In the genomic region with DNA sequence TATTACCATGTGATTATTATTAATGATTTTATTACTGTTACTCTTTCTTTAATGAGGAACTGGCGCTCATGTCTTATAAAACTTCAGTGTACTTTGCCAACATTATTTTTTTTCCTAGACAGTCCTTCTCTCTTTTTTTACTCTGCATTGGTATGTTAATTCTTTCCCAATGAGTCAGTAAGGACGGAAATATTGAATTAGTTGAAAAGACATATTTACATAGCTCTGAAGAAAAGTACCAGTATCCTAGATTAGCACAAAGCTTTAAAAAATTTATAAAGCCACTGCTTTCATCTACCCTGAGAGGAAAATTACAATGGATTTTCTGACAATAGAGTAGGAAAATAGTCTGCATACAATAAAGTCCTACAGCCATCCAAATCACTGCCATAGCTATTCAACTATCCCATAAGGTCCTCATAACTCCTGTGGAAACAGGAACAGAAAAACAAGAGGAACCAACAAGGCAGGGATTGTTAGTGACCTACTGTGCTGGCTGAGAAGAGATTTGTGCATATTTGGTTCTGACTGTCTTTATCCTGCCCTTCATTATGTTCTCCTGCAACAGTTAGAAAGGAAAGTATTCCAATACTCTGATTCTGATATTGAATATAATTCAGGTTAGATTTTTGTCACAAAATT, we compare ENCODE assay signal across 16 cellular contexts.
DNase-seq lines count a peak whose midpoint lies in the region; ATAC-seq and TF ChIP-seq lines count a peak whose summit lies in the region.
"Had no signal": no experiment of that assay in that cellular context is flagged by ENCODE, and none has a peak within 500 bp of the region (broad histone marks: within the 10 kb centered on the region; RNA-seq: fewer than 3 reads in every experiment).

No MANE protein-coding gene starts in this region.

- ATAC-seq in HCT116: no peak
- ATAC-seq in stimulated activated naive B cell treated with anti-CD40 and anti-IgM and Interleukin-4, amounts not matched to agents 10 μg/mL and 1 μg/mL and 100 μg/mL, for 72 hours (replicated peaks): no peak
- ATAC-seq: K562 had no signal

- TF ChIP-seq POLR2A in HCT116 (IDR thresholded peaks at IDR 0.05; ENCODE audit: borderline replicate concordance, extremely low read depth, insufficient read depth, insufficient read length) (no peak), stomach (IDR thresholded peaks at IDR 0.05) (no peak)

- no peak for TF ChIP-seq RAD21 in HCT116 (IDR thresholded peaks at IDR 0.05; ENCODE audit: low read depth)

- H3K27ac ChIP-seq in HCT116 (ENCODE audit: low read depth, low read length): no peak overlapping the region
- H3K27ac ChIP-seq in stomach: no peak overlapping the region

- TF ChIP-seq CTCF in HCT116 (IDR thresholded peaks at IDR 0.05 in 2 of 3, conservative IDR thresholded peaks at IDR 0.05 in 1 of 3; ENCODE audit: borderline replicate concordance in 1 of 3, insufficient read depth in 1 of 3, low read depth in 2 of 3, low read length in 2 of 3): no peak
- no peak for TF ChIP-seq CTCF in stomach (IDR thresholded peaks at IDR 0.05)

- no peaks in the 10 kb centered on the region for H3K36me3 Mint-ChIP-seq in stimulated activated naive B cell treated with anti-CD40 and anti-IgM and Interleukin-4, amounts not matched to agents 10 μg/mL and 1 μg/mL and 100 μg/mL, for 72 hours

- H3K27ac Mint-ChIP-seq in stimulated activated naive B cell treated with anti-CD40 and anti-IgM and Interleukin-4, amounts not matched to agents 10 μg/mL and 1 μg/mL and 100 μg/mL, for 72 hours: no peak overlapping the region
- H3K27ac Mint-ChIP-seq: nephron had no signal

- BruUV-seq in HCT116 (replicated peaks; lab: Mats Ljungman, UMichigan): no TSS peak

- no peaks in the 10 kb centered on the region for H4K20me1 ChIP-seq in HCT116 (ENCODE audit: insufficient read depth)

- H3K27me3 ChIP-seq in HCT116 (ENCODE audit: insufficient read depth, low read length) (no peaks in the 10 kb centered on the region), stomach (no peaks in the 10 kb centered on the region)

- H3K9ac ChIP-seq in HCT116 (ENCODE audit: low read length): no peak overlapping the region

- H3K4me1 Mint-ChIP-seq in stimulated activated naive B cell treated with anti-CD40 and anti-IgM and Interleukin-4, amounts not matched to agents 10 μg/mL and 1 μg/mL and 100 μg/mL, for 72 hours: no peaks in the 10 kb centered on the region
- H3K4me1 Mint-ChIP-seq: nephron had no signal

- POLR2A ChIA-PET in HCT116 (lab: Charles Lee): no interaction called here

- DNase-seq in HCT116 (ENCODE audit: low read depth, low spot score) (no peak), astrocyte of the hippocampus (ENCODE audit: low read depth, low spot score) (peak; percentile 45), foreskin melanocyte (peak; percentile 50), stomach (no peak), COLO668 (lab: John Stamatoyannopoulos, UW; ENCODE audit: unreplicated experiment) (no peak), DMS 273 (lab: John Stamatoyannopoulos, UW; ENCODE audit: unreplicated experiment) (no peak)
- DNase-seq in stimulated activated naive B cell treated with anti-CD40 and anti-IgM and Interleukin-4, amounts not matched to agents 10 μg/mL and 1 μg/mL and 100 μg/mL, for 72 hours: no peak
- DNase-seq: activated CD4-positive, alpha-beta T cell treated with anti-CD3 and anti-CD28 coated beads for 48 hours; activated T-cell treated with anti-CD3 and anti-CD28 coated beads, Interleukin-2, amount 50 U/mL, for 48 hours; anterior cingulate cortex; effector CD8-positive, alpha-beta T cell; NCI-H1436 treated with DMSO at 0.1 percent for 48 hours; NCI-H524; small intestine had no signal

- H3K4me3 Mint-ChIP-seq in stimulated activated naive B cell treated with anti-CD40 and anti-IgM and Interleukin-4, amounts not matched to agents 10 μg/mL and 1 μg/mL and 100 μg/mL, for 72 hours: no peak overlapping the region
- H3K4me3 Mint-ChIP-seq: nephron had no signal

- RAD21 ChIA-PET in HCT116 (lab: Charles Lee; ENCODE audit: low non-redundant PET in 1 of 2, low total read pairs in 2 of 2, uncharacterized antibody in 2 of 2, unreplicated experiment in 2 of 2): no interaction called here

- H3K9me3 ChIP-seq in HCT116 (ENCODE audit: control insufficient read depth in 1 of 2, insufficient read depth in 1 of 2, low read depth in 1 of 2, low read length in 2 of 2): peaks cover 0 to 3% of the 10 kb centered on the region in 2 experiments; a peak in 1 of 4 replicates
- H3K9me3 ChIP-seq in stomach: peaks cover 0 to 13% (median 5%) of the 10 kb centered on the region in 4 donors

- H3K36me3 ChIP-seq in HCT116 (ENCODE audit: control insufficient read depth in 1 of 2, insufficient read depth in 2 of 2, low read length in 2 of 2): no peaks in the 10 kb centered on the region
- H3K36me3 ChIP-seq in stomach: no peaks in the 10 kb centered on the region

- H3K4me2 ChIP-seq in HCT116 (ENCODE audit: low read length): no peak overlapping the region

- H3K27me3 Mint-ChIP-seq in stimulated activated naive B cell treated with anti-CD40 and anti-IgM and Interleukin-4, amounts not matched to agents 10 μg/mL and 1 μg/mL and 100 μg/mL, for 72 hours: no peaks in the 10 kb centered on the region

- no peak overlapping the region for H3K4me3 ChIP-seq in HCT116 (replicated peaks in 1 of 2; ENCODE audit: low read depth in 1 of 2, low read length in 2 of 2)
- no peak overlapping the region for H3K4me3 ChIP-seq in stomach
- H3K4me3 ChIP-seq: K562 had no signal

- H3K4me1 ChIP-seq in HCT116 (ENCODE audit: control insufficient read depth in 1 of 2, insufficient read depth in 2 of 2, low read length in 2 of 2) (peaks cover 0 to 20% of the 10 kb centered on the region in 2 experiments; a peak in 2 of 4 replicates), stomach (no peaks in the 10 kb centered on the region)

- CTCF ChIA-PET in HCT116 (lab: Charles Lee): no interaction called here

- intact Hi-C loops in HCT116 (cut with micrococcal nuclease) (no loop called here), stomach (cut with DNase I; ENCODE audit: low total_unique reads) (no loop called here)

- H2AFZ ChIP-seq in HCT116 (ENCODE audit: low read depth, low read length, poor library complexity, severe bottlenecking): no peak overlapping the region

- H3K9me3 Mint-ChIP-seq in stimulated activated naive B cell treated with anti-CD40 and anti-IgM and Interleukin-4, amounts not matched to agents 10 μg/mL and 1 μg/mL and 100 μg/mL, for 72 hours: peaks cover 5 to 12% of the 10 kb centered on the region in 2 donors

- no peaks in the 10 kb centered on the region for H3K9me2 ChIP-seq in HCT116 (ENCODE audit: insufficient read depth)

- no peaks in the 10 kb centered on the region for H3K79me2 ChIP-seq in HCT116 (ENCODE audit: insufficient read depth, low read length)

- 27 to 36% (median 34%) methylated on average over 2 of the region's 2 CpGs for WGBS in stomach, 5 donors

- TF ChIP-seq EP300 in stomach (IDR thresholded peaks at IDR 0.05): no peak

TF ChIP-seq in HCT116, 20 proteins besides CTCF, POLR2A, EP300 and RAD21:
- TF ChIP-seq SRF (IDR thresholded peaks at IDR 0.05; ENCODE audit: low read depth): no peak
- TF ChIP-seq FOSL1 (IDR thresholded peaks at IDR 0.05; ENCODE audit: low read depth): peak; percentile 22; the same call in 1 of the 2 replicates
- TF ChIP-seq, protein P1, sequence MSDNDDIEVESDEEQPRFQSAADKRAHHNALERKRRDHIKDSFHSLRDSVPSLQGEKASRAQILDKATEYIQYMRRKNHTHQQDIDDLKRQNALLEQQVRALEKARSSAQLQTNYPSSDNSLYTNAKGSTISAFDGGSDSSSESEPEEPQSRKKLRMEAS (IDR thresholded peaks at IDR 0.05): no peak
- no peak for TF ChIP-seq EZH2phosphoT487 (IDR thresholded peaks at IDR 0.05; ENCODE audit: borderline replicate concordance)
TF ChIP-seq in HCT116: peak in this region for 1.

Comparison
In these comparisons a context has a peak if more than half of its experiments do, and no peak if none do; other contexts are left out.
1. DNase-seq: peak in astrocyte of the hippocampus (single experiment) and foreskin melanocyte (single experiment); none in HCT116 (single experiment), stomach (single experiment), COLO668 (single experiment), DMS 273 (single experiment) and stimulated activated naive B cell treated with anti-CD40 and anti-IgM and Interleukin-4, amounts not matched to agents 10 μg/mL and 1 μg/mL and 100 μg/mL, for 72 hours (single experiment).